14 cellular contexts compared by ENCODE assay signal in genomic region chr1:234357831-234358230, GRCh38. TPM values are rescaled to one million over a fixed set of nuclear protein-coding genes. Genes with fewer than 3 reads are reported as not detected.
DNase-seq lines count a peak whose midpoint lies in the region; ATAC-seq and TF ChIP-seq lines count a peak whose summit lies in the region.
"Had no signal": no experiment of that assay in that cellular context is flagged by ENCODE, and none has a peak within 500 bp of the region (broad histone marks: within the 10 kb centered on the region; RNA-seq: fewer than 3 reads in every experiment).

No MANE protein-coding gene starts in this region.

- H3F3A ChIP-seq in Loucy (ENCODE audit: low read depth) (no peaks in the 10 kb centered on the region), neural progenitor cell (ENCODE audit: low read depth) (no peaks in the 10 kb centered on the region)

- H3K9me3 ChIP-seq in Loucy (ENCODE audit: insufficient read depth, low read depth, low read length) (no peaks in the 10 kb centered on the region), neural progenitor cell (ENCODE audit: low read depth) (no peaks in the 10 kb centered on the region)
- H3K9me3 ChIP-seq: testis had no signal

- H4K20me1 ChIP-seq in Loucy (ENCODE audit: insufficient read depth, low read length, poor library complexity, severe bottlenecking) (no peaks in the 10 kb centered on the region), neural progenitor cell (ENCODE audit: low read depth) (no peaks in the 10 kb centered on the region)

- peaks cover 15% of the 10 kb centered on the region for H3K27me3 ChIP-seq in Loucy (ENCODE audit: insufficient read depth, low read length, poor library complexity, severe bottlenecking)
- no peaks in the 10 kb centered on the region for H3K27me3 ChIP-seq in neural progenitor cell
- H3K27me3 ChIP-seq: testis had no signal

- H3K79me2 ChIP-seq in Loucy (ENCODE audit: insufficient read depth, low read length) (no peaks in the 10 kb centered on the region), neural progenitor cell (ENCODE audit: low read depth) (no peaks in the 10 kb centered on the region)

- in situ Hi-C loops in GM13977 (cut with MboI; ENCODE audit: low pct_unique_long_range_greater_than_20kb, low sequenced_read_pairs, unreplicated experiment): no loop called here

- ATAC-seq in activated T-cell treated with anti-CD3 and anti-CD28 coated beads, Interleukin-2, amount 50 U/mL, for 72 hours (replicated peaks in 1 of 2): no peak
- no peak for ATAC-seq in activated T-helper 17 cell treated with anti-CD3 and anti-CD28 coated beads, Interleukin-2, amount 50 U/mL, for 72 hours (replicated peaks)
- no peak for ATAC-seq in naive thymus-derived CD8-positive, alpha-beta T cell

- H3K4me1 ChIP-seq in Loucy (ENCODE audit: insufficient read depth, low read length, poor library complexity, severe bottlenecking) (peaks cover 4% of the 10 kb centered on the region), neural progenitor cell (no peaks in the 10 kb centered on the region)
- H3K4me1 ChIP-seq: testis had no signal

- no peaks in the 10 kb centered on the region for H3K9me3 Mint-ChIP-seq in activated T-cell treated with anti-CD3 and anti-CD28 coated beads, Interleukin-2, amount 50 U/mL, for 72 hours
- no peaks in the 10 kb centered on the region for H3K9me3 Mint-ChIP-seq in activated T-helper 17 cell treated with anti-CD3 and anti-CD28 coated beads, Interleukin-2, amount 50 U/mL, for 72 hours
- peaks cover 0 to 9% (median 0%) of the 10 kb centered on the region in 9 donors for H3K9me3 Mint-ChIP-seq in naive thymus-derived CD8-positive, alpha-beta T cell
- H3K9me3 Mint-ChIP-seq in neural progenitor cell: no peaks in the 10 kb centered on the region

- H3K4me2 ChIP-seq in Loucy (ENCODE audit: low read depth, low read length, poor library complexity, severe bottlenecking) (peak overlapping the region; percentile 11), neural progenitor cell (no peak overlapping the region)
- H3K4me2 ChIP-seq: PC-9 had no signal

- no peak overlapping the region for H3K27ac ChIP-seq in neural progenitor cell
- H3K27ac ChIP-seq: PC-9, testis, WERI-Rb-1 had no signal

- H3K9me2 ChIP-seq in Loucy (replicated peaks; ENCODE audit: low read depth, low read length): no peaks in the 10 kb centered on the region

- no peak for DNase-seq in activated T-cell treated with anti-CD3 and anti-CD28 coated beads, Interleukin-2, amount 50 U/mL, for 72 hours
- no peak for DNase-seq in activated T-cell treated with anti-CD3 and anti-CD28 coated beads, Interleukin-2, amount 50 U/mL, for 1 hour
- DNase-seq in naive thymus-derived CD8-positive, alpha-beta T cell: no peak
- no peak for DNase-seq in NCI-H1436 (lab: John Stamatoyannopoulos, UW)
- DNase-seq in neural progenitor cell (ENCODE audit: low spot score): no peak
- DNase-seq in GM13977 (ENCODE audit: low spot score): no peak
- DNase-seq: EL; NCI-H526 treated with DMSO at 0.1 percent for 48 hours; PC-9; stimulated activated CD4-positive, alpha-beta T cell treated with anti-CD3 and anti-CD28 coated beads, Interleukin-4, amount 100 ng/mL, for 1 hour; testis; WERI-Rb-1 had no signal

- H2AFZ ChIP-seq in Loucy (ENCODE audit: low read length) (no peak overlapping the region), neural progenitor cell (replicated peaks) (no peak overlapping the region)
- H2AFZ ChIP-seq: PC-9 had no signal

- peak overlapping the region; percentile 71 to 74 for H3K4me3 Mint-ChIP-seq in activated T-cell treated with anti-CD3 and anti-CD28 coated beads, Interleukin-2, amount 50 U/mL, for 72 hours
- peak overlapping the region; percentile 83 for H3K4me3 Mint-ChIP-seq in activated T-helper 17 cell treated with anti-CD3 and anti-CD28 coated beads, Interleukin-2, amount 50 U/mL, for 72 hours
- peak overlapping the region in 8 of 10 donors; percentile 60 to 88 (median 82) for H3K4me3 Mint-ChIP-seq in naive thymus-derived CD8-positive, alpha-beta T cell
- no peak overlapping the region for H3K4me3 Mint-ChIP-seq in neural progenitor cell

- peaks cover 6% of the 10 kb centered on the region for H3K27me3 Mint-ChIP-seq in activated T-cell treated with anti-CD3 and anti-CD28 coated beads, Interleukin-2, amount 50 U/mL, for 72 hours (ENCODE audit: low read depth)
- H3K27me3 Mint-ChIP-seq in activated T-helper 17 cell treated with anti-CD3 and anti-CD28 coated beads, Interleukin-2, amount 50 U/mL, for 72 hours: no peaks in the 10 kb centered on the region
- peaks cover 0 to 3% (median 0%) of the 10 kb centered on the region in 5 donors for H3K27me3 Mint-ChIP-seq in naive thymus-derived CD8-positive, alpha-beta T cell
- H3K27me3 Mint-ChIP-seq in neural progenitor cell (ENCODE audit: insufficient read depth, low read depth): peaks cover 2% of the 10 kb centered on the region

- H3K36me3 ChIP-seq in Loucy (ENCODE audit: insufficient read depth, low read length): no peaks in the 10 kb centered on the region
- no peaks in the 10 kb centered on the region for H3K36me3 ChIP-seq in neural progenitor cell
- H3K36me3 ChIP-seq: WERI-Rb-1 had no signal

- H3K36me3 Mint-ChIP-seq in activated T-cell treated with anti-CD3 and anti-CD28 coated beads, Interleukin-2, amount 50 U/mL, for 72 hours (ENCODE audit: insufficient read depth in 2 of 2): no peaks in the 10 kb centered on the region
- H3K36me3 Mint-ChIP-seq in activated T-helper 17 cell treated with anti-CD3 and anti-CD28 coated beads, Interleukin-2, amount 50 U/mL, for 72 hours (ENCODE audit: low read depth): peaks cover 35% of the 10 kb centered on the region
- peaks cover 0 to 4% (median 0%) of the 10 kb centered on the region in 3 donors for H3K36me3 Mint-ChIP-seq in naive thymus-derived CD8-positive, alpha-beta T cell
- H3K36me3 Mint-ChIP-seq in neural progenitor cell: no peaks in the 10 kb centered on the region

- H3K4me3 ChIP-seq in Loucy (ENCODE audit: low read length, poor library complexity, severe bottlenecking): peak overlapping the region; percentile 12
- no peak overlapping the region for H3K4me3 ChIP-seq in neural progenitor cell
- H3K4me3 ChIP-seq: PC-9 had no signal

- POLR2A ChIA-PET in naive thymus-derived CD8-positive, alpha-beta T cell (lab: Charles Lee): interaction anchor here (1.3 to 4.2 kb wide), 2 partner anchors 16 to 47 kb away, joined by 4 to 28 read pairs; partner anchors contain the start of gene COA6

- no peaks in the 10 kb centered on the region for H3K4me1 Mint-ChIP-seq in activated T-cell treated with anti-CD3 and anti-CD28 coated beads, Interleukin-2, amount 50 U/mL, for 72 hours (ENCODE audit: low read depth)
- H3K4me1 Mint-ChIP-seq in activated T-helper 17 cell treated with anti-CD3 and anti-CD28 coated beads, Interleukin-2, amount 50 U/mL, for 72 hours: peaks cover 27% of the 10 kb centered on the region
- peaks cover 3 to 18% (median 15%) of the 10 kb centered on the region in 4 donors for H3K4me1 Mint-ChIP-seq in naive thymus-derived CD8-positive, alpha-beta T cell
- H3K4me1 Mint-ChIP-seq in neural progenitor cell: no peaks in the 10 kb centered on the region

- no peak overlapping the region for H3K27ac Mint-ChIP-seq in activated T-cell treated with anti-CD3 and anti-CD28 coated beads, Interleukin-2, amount 50 U/mL, for 72 hours
- H3K27ac Mint-ChIP-seq in activated T-helper 17 cell treated with anti-CD3 and anti-CD28 coated beads, Interleukin-2, amount 50 U/mL, for 72 hours: peak overlapping the region; percentile 93
- H3K27ac Mint-ChIP-seq in naive thymus-derived CD8-positive, alpha-beta T cell: peak overlapping the region in 7 of 10 donors; percentile 56 to 86 (median 77)
- H3K27ac Mint-ChIP-seq in neural progenitor cell: no peak overlapping the region

- no peak overlapping the region for H3K9ac ChIP-seq in Loucy (ENCODE audit: low read depth, low read length, poor library complexity, severe bottlenecking)
- H3K9ac ChIP-seq in neural progenitor cell: no peak overlapping the region

- TF ChIP-seq CTCF in Loucy (conservative IDR thresholded peaks at IDR 0.05; ENCODE audit: low read length) (no peak), neural progenitor cell (IDR thresholded peaks at IDR 0.05) (no peak), GM13977 (IDR thresholded peaks at IDR 0.05; ENCODE audit: extremely low read depth, insufficient read depth, missing control alignments) (no peak)

RNA-seq across cellular contexts. Expression of gene COA6, which starts 15.4 kb away (rescaled TPM):
- 10 to 100 TPM; 55.3 to 58.2 TPM for total RNA-seq in activated T-cell treated with anti-CD3 and anti-CD28 coated beads, Interleukin-2, amount 50 U/mL, for 72 hours
- total RNA-seq in activated T-helper 17 cell treated with anti-CD3 and anti-CD28 coated beads, Interleukin-2, amount 50 U/mL, for 72 hours: 10 to 100 TPM; 55.6 to 76.4 TPM
- total RNA-seq in naive thymus-derived CD8-positive, alpha-beta T cell: 10 to 100 TPM; 16.1 to 22.1 TPM
- polyA plus RNA-seq in naive thymus-derived CD8-positive, alpha-beta T cell: 10 to 100 TPM; 29.1 to 32.6 (median 32.0) TPM
- total RNA-seq in neural progenitor cell (ENCODE audit: low replicate concordance): 34.8 and 36.0 TPM in 2 replicates

Comparison
In these comparisons a context has a peak if more than half of its experiments do, and no peak if none do; other contexts are left out.
1. H3K27ac Mint-ChIP-seq: peak in activated T-helper 17 cell treated with anti-CD3 and anti-CD28 coated beads, Interleukin-2, amount 50 U/mL, for 72 hours (single experiment) and naive thymus-derived CD8-positive, alpha-beta T cell (7 of 10); none in activated T-cell treated with anti-CD3 and anti-CD28 coated beads, Interleukin-2, amount 50 U/mL, for 72 hours (single experiment) and neural progenitor cell (single experiment).